ENCODE assay signal across 8 cellular contexts in genomic region chr7:79298145-79298760, GRCh38.
DNase-seq lines count a peak whose midpoint lies in the region; ATAC-seq and TF ChIP-seq lines count a peak whose summit lies in the region.

No MANE protein-coding gene starts in this region.

- TF ChIP-seq CTCF in PC-3 (conservative IDR thresholded peaks at IDR 0.05; ENCODE audit: low read depth, low read length) (peak; percentile 73), epithelial cell of esophagus (IDR thresholded peaks at IDR 0.05; ENCODE audit: insufficient read depth, low read depth, low read length, missing control alignments) (peak; percentile 82), ovary (IDR thresholded peaks at IDR 0.05) (peak; percentile 37 to 57 (median 45))

- H3K4me3 ChIP-seq in PC-3 (ENCODE audit: low read length) (no peak overlapping the region), epithelial cell of esophagus (ENCODE audit: low read length) (no peak overlapping the region), ovary (no peak overlapping the region)

- H3K9ac ChIP-seq in PC-3 (ENCODE audit: low read length): no peak overlapping the region

- TF ChIP-seq POLR2A in ovary (IDR thresholded peaks at IDR 0.05): no peak

- H3K36me3 Mint-ChIP-seq in T-cell: no peaks in the 10 kb centered on the region

- POLR2A ChIA-PET in HEK293T (lab: Yijun Ruan, JAX) (no interaction called here), PC-3 (lab: Charles Lee; ENCODE audit: unreplicated experiment) (interaction anchor here (0.6 kb wide), 1 partner anchor 108 kb away, joined by 3 read pairs; no protein-coding TSS in a partner anchor), T-cell (lab: Charles Lee) (no interaction called here)

- H3K36me3 ChIP-seq in PC-3 (ENCODE audit: low read depth, low read length): no peaks in the 10 kb centered on the region
- no peaks in the 10 kb centered on the region for H3K36me3 ChIP-seq in ovary

- ATAC-seq in PC-3: no peak
- no peak for ATAC-seq in T-cell (replicated peaks in 1 of 4)
- no peak for ATAC-seq in GM19395 (IDR thresholded peaks at IDR 0.05; ENCODE audit: unreplicated experiment)

- H3K4me2 ChIP-seq in PC-3 (ENCODE audit: low read length): no peak overlapping the region

- no peak overlapping the region for H3K27ac ChIP-seq in PC-3 (ENCODE audit: low read length)
- no peak overlapping the region for H3K27ac ChIP-seq in ovary

- peak; percentile 77 for DNase-seq in DMS 273 (lab: John Stamatoyannopoulos, UW; ENCODE audit: unreplicated experiment)
- no peak for DNase-seq in DMS 273 treated with DMSO at 0.1 percent for 48 hours (lab: John Stamatoyannopoulos, UW)
- DNase-seq in HEK293T (ENCODE audit: extremely low spot score): peak; percentile 21
- peak; percentile 77 for DNase-seq in PC-3
- DNase-seq in epithelial cell of esophagus (ENCODE audit: low read depth): peak; percentile 72
- peak in 3 of 5 donors; percentile 12 to 40 (median 16) for DNase-seq in ovary
- no peak for DNase-seq in T-cell

- no peaks in the 10 kb centered on the region for H3K4me1 Mint-ChIP-seq in T-cell

- no peaks in the 10 kb centered on the region for H3K9me2 ChIP-seq in PC-3 (replicated peaks; ENCODE audit: low read length)

- H3K9me3 ChIP-seq in PC-3 (ENCODE audit: low read length) (no peaks in the 10 kb centered on the region), ovary (peaks cover 0 to 4% of the 10 kb centered on the region in 2 donors)

- H3K79me2 ChIP-seq in PC-3 (ENCODE audit: low read length): no peaks in the 10 kb centered on the region

- no peaks in the 10 kb centered on the region for H3F3A ChIP-seq in PC-3 (ENCODE audit: low read length, unreplicated experiment)

- CTCF ChIA-PET in HEK293T (lab: Yijun Ruan, JAX) (interaction anchor here (0.6 to 1.4 kb wide), 7 partner anchors 10 to 1950 kb away, joined by 3 to 5 read pairs (median 3); no protein-coding TSS in a partner anchor), PC-3 (lab: Charles Lee) (interaction anchor here (0.5 to 2.4 kb wide), 12 partner anchors 10 to 750 kb away, joined by 3 to 37 read pairs (median 5); no protein-coding TSS in a partner anchor), T-cell (lab: Charles Lee) (interaction anchor here in 1 of 2 donors (1.2 kb wide), 1 partner anchor 9 kb away, joined by 4 read pairs; no protein-coding TSS in a partner anchor)

- WGBS in ovary, 3 donors: 71 to 74% (median 74%) methylated on average over 3 of the region's 3 CpGs

- no peak overlapping the region for H3K27ac Mint-ChIP-seq in T-cell

- no peak for TF ChIP-seq EP300 in ovary (IDR thresholded peaks at IDR 0.05)

- H3K4me3 Mint-ChIP-seq in T-cell: no peak overlapping the region

- no peaks in the 10 kb centered on the region for H4K20me1 ChIP-seq in PC-3 (ENCODE audit: low read length)

- H3K27me3 ChIP-seq in PC-3 (ENCODE audit: low read length) (no peaks in the 10 kb centered on the region), ovary (no peaks in the 10 kb centered on the region)

- H2AFZ ChIP-seq in PC-3 (ENCODE audit: low read length): no peak overlapping the region

- peaks cover 14% of the 10 kb centered on the region for H3K4me1 ChIP-seq in PC-3 (ENCODE audit: insufficient read depth, low read length)
- no peaks in the 10 kb centered on the region for H3K4me1 ChIP-seq in ovary (ENCODE audit: insufficient read depth)

- H3K9me3 Mint-ChIP-seq in T-cell: peaks cover 0 to 11% (median 0%) of the 10 kb centered on the region in 3 donors

- BruUV-seq in PC-3 (replicated peaks; lab: Mats Ljungman, UMichigan): no TSS peak

- H3K27me3 Mint-ChIP-seq in T-cell: no peaks in the 10 kb centered on the region

- intact Hi-C loops in PC-3 (cut with micrococcal nuclease) (loop anchor here (1.0 to 10.0 kb wide), 4 partner anchors 137 to 749 kb away; no protein-coding TSS in a partner anchor), ovary (cut with DNase I) (loop anchor here in 1 of 4 donors (10.0 kb wide), 1 partner anchor 747 kb away; no protein-coding TSS in a partner anchor)

TF ChIP-seq in HEK293T, 16 proteins besides CTCF, POLR2A, EP300 and RAD21:
- TF ChIP-seq CTBP1 (IDR thresholded peaks at IDR 0.05; ENCODE audit: borderline replicate concordance) (no peak), TARDBP (IDR thresholded peaks at IDR 0.05) (no peak), FOXM1 (IDR thresholded peaks at IDR 0.05; ENCODE audit: borderline replicate concordance) (no peak), FOXK2 (IDR thresholded peaks at IDR 0.05) (no peak), LEF1 (IDR thresholded peaks at IDR 0.05; ENCODE audit: borderline replicate concordance) (no peak), ELF4 (IDR thresholded peaks at IDR 0.05) (no peak)

Comparison
In these comparisons a context has a peak if more than half of its experiments do, and no peak if none do; other contexts are left out.
1. DNase-seq: peak in DMS 273 (single experiment), HEK293T (single experiment), PC-3 (single experiment), epithelial cell of esophagus (single experiment) and ovary (3 of 5); none in DMS 273 treated with DMSO at 0.1 percent for 48 hours (single experiment) and T-cell (0 of 34).
2. Peak in every context shown above with its lines, with median percentiles within 50 percentile points of each other: CTCF ChIP-seq.